In genomic region chr6:152514120-152514519, GRCh38 we compare ENCODE assay signal across 2 cellular contexts.
DNase-seq lines count a peak whose midpoint lies in the region; ATAC-seq, FAIRE-seq and TF ChIP-seq lines count a peak whose summit lies in the region.
"Not testable (repeated sequence)": the region's sequence is repeated elsewhere in the genome, so short reads cannot be mapped to it uniquely, and the experiment has no call there.

No MANE protein-coding gene starts in this region.

- not testable (repeated sequence) for DNase-seq in K562 (ENCODE audit: extremely low read depth in 1 of 4, low spot score in 3 of 4)

- not testable (repeated sequence) for BruUV-seq in K562 (replicated peaks; lab: Mats Ljungman, UMichigan)

- 0% methylated on average over 1 of the region's 1 CpG for WGBS in K562 (ENCODE audit: insufficient coverage, low coverage, missing lambda C conversion rate)

- not testable (repeated sequence) for H3K9me3 ChIP-seq in HEK293 (ENCODE audit: control insufficient read depth, insufficient read depth, low read depth, low read length); K562 (replicated peaks; ENCODE audit: control insufficient read depth, insufficient read depth, low read depth, low read length)

- H3K27me3 ChIP-seq in K562 (ENCODE audit: control insufficient read depth in 2 of 2, insufficient read depth in 2 of 2, low read length in 2 of 2), result not testable (repeated sequence)

- not testable (repeated sequence) for TF ChIP-seq CTCF in HEK293 (tag by site-specific recombination; IDR thresholded peaks at IDR 0.05); K562 (IDR thresholded peaks at IDR 0.05 in 2 of 3, conservative IDR thresholded peaks at IDR 0.05 in 1 of 3; ENCODE audit: insufficient read depth in 2 of 3, low read depth in 1 of 3, low read length in 3 of 3)

- H3K36me3 ChIP-seq in HEK293 (ENCODE audit: control insufficient read depth in 2 of 2, insufficient read depth in 1 of 2, low read length in 2 of 2); K562 (ENCODE audit: control insufficient read depth, insufficient read depth, low read length): not testable (repeated sequence)

- CTCF ChIA-PET in HEK293 (lab: Yijun Ruan, JAX), result interaction anchor here (0.6 kb wide), 1 partner anchor 1485 kb away, joined by 5 read pairs; no protein-coding TSS in a partner anchor
- CTCF ChIA-PET in K562 (lab: Yijun Ruan, JAX; ENCODE audit: low intra/inter-chr PET ratio), result not testable (repeated sequence)

- not testable (repeated sequence) for H3K4me3 ChIP-seq in HEK293 (ENCODE audit: low read depth, low read length); K562

- in situ Hi-C loops in K562 (cut with MboI), result not testable (repeated sequence)

- not testable (repeated sequence) for ATAC-seq in K562

- not testable (repeated sequence) for FAIRE-seq in K562 (lab: Jason Lieb, UNC)

- not testable (repeated sequence) for H3K9me1 ChIP-seq in K562 (ENCODE audit: control insufficient read depth, insufficient read depth, low read length)

- not testable (repeated sequence) for TF ChIP-seq POLR2A in K562 (conservative IDR thresholded peaks at IDR 0.05)

- not testable (repeated sequence) for H3K4me2 ChIP-seq in K562 (ENCODE audit: insufficient read depth, low read length)

- not testable (repeated sequence) for H4K20me1 ChIP-seq in K562 (replicated peaks; ENCODE audit: control insufficient read depth, insufficient read depth, low read length)

- not testable (repeated sequence) for H3K9ac ChIP-seq in K562 (ENCODE audit: insufficient read depth in 1 of 2, low read depth in 2 of 2, low read length in 2 of 2)

- not testable (repeated sequence) for H3K4me1 ChIP-seq in HEK293 (ENCODE audit: control insufficient read depth, insufficient read depth, low read length); K562 (replicated peaks in 1 of 2; ENCODE audit: control insufficient read depth in 2 of 2, insufficient read depth in 2 of 2, low read length in 2 of 2)

- TF ChIP-seq RAD21 in K562 (CRISPR knock-in tag; conservative IDR thresholded peaks at IDR 0.05 in 1 of 2, IDR thresholded peaks at IDR 0.05 in 1 of 2), result not testable (repeated sequence)

- H3K79me2 ChIP-seq in K562 (ENCODE audit: control insufficient read depth, insufficient read depth, low read length), result not testable (repeated sequence)

- not testable (repeated sequence) for H2AFZ ChIP-seq in K562 (ENCODE audit: low read depth, low read length)

- H3K27ac ChIP-seq in HEK293 (ENCODE audit: extremely low read depth, low read depth, low read length); K562 (ENCODE audit: extremely low read depth, low read depth, low read length): not testable (repeated sequence)

- TF ChIP-seq EP300 in K562 (IDR thresholded peaks at IDR 0.05; ENCODE audit: low read length), result not testable (repeated sequence)

- POLR2A ChIA-PET in HEK293 (lab: Yijun Ruan, JAX); K562 (lab: Yijun Ruan, JAX): not testable (repeated sequence)

- intact Hi-C loops in K562 (cut with micrococcal nuclease), result not testable (repeated sequence)

TF ChIP-seq in HEK293, 187 proteins besides CTCF, POLR2A, EP300 and RAD21:
- TF ChIP-seq ZNF146 (tag by site-specific recombination; IDR thresholded peaks at IDR 0.05) (peak; percentile 92), ZNF280D (tag by site-specific recombination; IDR thresholded peaks at IDR 0.05) (0 out of 2 replicates have a peak, but pooled peaks have one; percentile 14), ZNF580 (tag by site-specific recombination; IDR thresholded peaks at IDR 0.05) (peak; percentile 14; the same call in 1 of the 2 replicates)

TF ChIP-seq in K562, 482 proteins besides CTCF, POLR2A, EP300 and RAD21:
- TF ChIP-seq ZNF146 (CRISPR knock-in tag; IDR thresholded peaks at IDR 0.05; ENCODE audit: unreplicated experiment), result peak; percentile 24
